In the genomic region with DNA sequence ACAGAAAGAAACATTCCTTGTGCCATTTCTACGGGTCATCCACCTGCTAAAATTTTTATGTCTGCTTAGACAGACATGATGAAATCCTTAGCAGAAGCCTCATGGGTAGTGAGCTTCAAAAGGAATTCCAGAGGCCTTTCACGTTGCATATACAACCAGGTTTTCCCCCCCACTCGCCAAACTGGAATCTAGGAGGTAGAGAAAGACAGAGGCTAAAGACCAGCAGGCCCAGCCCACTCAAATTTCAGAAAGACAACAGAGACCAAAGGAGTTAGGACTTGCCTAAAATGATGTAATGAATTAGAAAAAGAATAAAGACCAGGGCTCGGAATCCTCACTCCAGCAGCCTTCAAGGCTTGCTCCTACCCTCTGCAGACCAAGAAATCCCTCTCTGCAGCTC, we compare ENCODE assay signal across 9 cellular contexts. TPM values are rescaled to one million over a fixed set of nuclear protein-coding genes. Genes with fewer than 3 reads are reported as not detected.
DNase-seq lines count a peak whose midpoint lies in the region; ATAC-seq and TF ChIP-seq lines count a peak whose summit lies in the region.
"Had no signal": no experiment of that assay in that cellular context is flagged by ENCODE, and none has a peak within 500 bp of the region (broad histone marks: within the 10 kb centered on the region; RNA-seq: fewer than 3 reads in every experiment).

No MANE protein-coding gene starts in this region.

- no peak for TF ChIP-seq CTCF in MCF 10A (IDR thresholded peaks at IDR 0.05; ENCODE audit: unreplicated experiment)
- TF ChIP-seq CTCF in thyroid gland (IDR thresholded peaks at IDR 0.05): no peak

- BruUV-seq in MCF 10A (replicated peaks; lab: Mats Ljungman, UMichigan): no TSS peak

- H3K4me1 Mint-ChIP-seq in activated T-cell treated with anti-CD3 and anti-CD28 coated beads, Interleukin-2, amount 50 U/mL, for 4 hours (ENCODE audit: low read depth): peaks cover 91% of the 10 kb centered on the region
- H3K4me1 Mint-ChIP-seq in MCF 10A (ENCODE audit: insufficient read depth, unreplicated experiment): peaks cover 75% of the 10 kb centered on the region

- H3K36me3 Mint-ChIP-seq in activated T-cell treated with anti-CD3 and anti-CD28 coated beads, Interleukin-2, amount 50 U/mL, for 4 hours (ENCODE audit: insufficient read depth): peaks cover 2% of the 10 kb centered on the region
- peaks cover 26% of the 10 kb centered on the region for H3K36me3 Mint-ChIP-seq in MCF 10A (ENCODE audit: insufficient read depth, unreplicated experiment)

- H3K4me3 Mint-ChIP-seq in activated T-cell treated with anti-CD3 and anti-CD28 coated beads, Interleukin-2, amount 50 U/mL, for 4 hours: peak overlapping the region; percentile 63
- H3K4me3 Mint-ChIP-seq in MCF 10A (ENCODE audit: unreplicated experiment): peak overlapping the region; percentile 96

- H3K36me3 ChIP-seq in mesodermal cell (ENCODE audit: control insufficient read depth, insufficient read depth, low read length): no peaks in the 10 kb centered on the region
- H3K36me3 ChIP-seq in thyroid gland: no peaks in the 10 kb centered on the region

- H3K27me3 Mint-ChIP-seq in activated T-cell treated with anti-CD3 and anti-CD28 coated beads, Interleukin-2, amount 50 U/mL, for 4 hours (ENCODE audit: low read depth): no peaks in the 10 kb centered on the region
- no peaks in the 10 kb centered on the region for H3K27me3 Mint-ChIP-seq in MCF 10A (ENCODE audit: insufficient read depth, unreplicated experiment)

- intact Hi-C loops in MCF 10A (cut with micrococcal nuclease): no loop called here
- intact Hi-C loops in thyroid gland (cut with DNase I): no loop called here

- peaks cover 57% of the 10 kb centered on the region for H3K4me1 ChIP-seq in mesodermal cell (ENCODE audit: control insufficient read depth, insufficient read depth, low read length, poor library complexity, severe bottlenecking)
- peaks cover 71 to 100% of the 10 kb centered on the region in 2 donors for H3K4me1 ChIP-seq in thyroid gland

- no peak for TF ChIP-seq POLR2A in thyroid gland (IDR thresholded peaks at IDR 0.05)

- 67 to 92% methylated on average over 1 to 2 of the region's 4 CpGs for WGBS in mesodermal cell (ENCODE audit: insufficient coverage in 2 of 2), 2 experiments
- 35 to 52% methylated on average over 4 of the region's 4 CpGs for WGBS in thyroid gland, 2 donors

- CTCF ChIA-PET in MCF 10A (lab: Yijun Ruan, JAX): interaction anchor here (1.2 to 2.7 kb wide), 3 partner anchors 25 to 68 kb away, joined by 5 to 13 read pairs (median 7); no protein-coding TSS in a partner anchor

- H3K27me3 ChIP-seq in thyroid gland: no peaks in the 10 kb centered on the region

- no peak for ATAC-seq in activated T-cell treated with anti-CD3 and anti-CD28 coated beads, Interleukin-2, amount 50 U/mL, for 4 hours
- no peak for ATAC-seq in HG02759 (IDR thresholded peaks at IDR 0.05; ENCODE audit: unreplicated experiment)

- peak overlapping the region; percentile 96 for H3K27ac ChIP-seq in mesodermal cell (ENCODE audit: low read depth, low read length, severe bottlenecking)
- peak overlapping the region; percentile 98 to 99 (median 99) for H3K27ac ChIP-seq in thyroid gland

- no peaks in the 10 kb centered on the region for H3K9me3 ChIP-seq in mesodermal cell (ENCODE audit: control insufficient read depth, low read length)
- no peaks in the 10 kb centered on the region for H3K9me3 ChIP-seq in thyroid gland

- peak overlapping the region; percentile 89 for H3K27ac Mint-ChIP-seq in MCF 10A (ENCODE audit: low read depth, unreplicated experiment)

- H3K4me3 ChIP-seq in mesodermal cell (ENCODE audit: extremely low read depth, insufficient read depth, low read length, poor library complexity, severe bottlenecking) (no peak overlapping the region), thyroid gland (replicated peaks in 1 of 3) (no peak overlapping the region)

- DNase-seq in activated T-cell treated with anti-CD3 and anti-CD28 coated beads, Interleukin-2, amount 50 U/mL, for 4 hours: no peak
- DNase-seq in activated T-cell treated with anti-CD3 and anti-CD28 coated beads, Interleukin-2, amount 50 U/mL, for 48 hours: no peak
- DNase-seq in MCF 10A (ENCODE audit: unreplicated experiment) (peak; percentile 45), thyroid gland (no peak), midbrain (lab: John Stamatoyannopoulos, UW) (no peak), COLO829 (ENCODE audit: low spot score) (no peak)
- DNase-seq: C1 segment of cervical spinal cord had no signal

- H3K9me3 Mint-ChIP-seq in activated T-cell treated with anti-CD3 and anti-CD28 coated beads, Interleukin-2, amount 50 U/mL, for 4 hours: peaks cover 5% of the 10 kb centered on the region
- H3K9me3 Mint-ChIP-seq in MCF 10A (ENCODE audit: unreplicated experiment): no peaks in the 10 kb centered on the region

- POLR2A ChIA-PET in MCF 10A (lab: Yijun Ruan, JAX): interaction anchor here (0.5 to 12.0 kb wide), 15 partner anchors 8 to 523 kb away, joined by 3 to 242 read pairs (median 5); partner anchors contain the start of genes B4GALT1, DNAJA1, SMU1 and TAF1L

RNA-seq across cellular contexts. Expression of gene B4GALT1, which starts 9.2 kb away (rescaled TPM):
- 10 to 100 TPM; 30.2 to 43.4 (median 32.0) TPM for total RNA-seq in activated T-cell treated with anti-CD3 and anti-CD28 coated beads, Interleukin-2, amount 50 U/mL, for 4 hours
- 155 and 184 TPM in 2 replicates for total RNA-seq in MCF 10A (2022)
- 54.7 TPM for polyA plus RNA-seq in mesodermal cell (2013, experiment 1 of 2)
- polyA plus RNA-seq in mesodermal cell (2013, experiment 2 of 2): 52.2 TPM
- 100 to 1,000 TPM in 3 of 4 donors, 10 to 100 TPM in 1; 88.3 to 119 (median 103) TPM for total RNA-seq in thyroid gland
